Comparison of ENCODE assay signal across 8 cellular contexts in the genomic region with DNA sequence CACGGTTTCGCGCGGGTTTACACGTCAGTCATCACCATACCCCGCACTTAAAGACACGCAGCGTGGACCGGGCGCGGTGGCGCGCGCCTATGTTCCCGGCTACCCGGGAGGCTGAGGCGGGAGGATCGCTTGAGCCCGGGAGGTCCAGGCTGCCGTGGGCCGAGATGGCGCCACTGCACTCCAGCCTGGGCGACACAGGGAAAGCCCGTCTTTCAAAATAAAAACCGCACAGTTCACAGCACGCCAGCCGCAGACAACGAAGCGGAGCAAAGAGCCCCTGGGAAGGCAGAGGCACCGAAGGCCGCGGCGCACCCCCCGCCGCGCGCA. TPM values are rescaled to one million over a fixed set of nuclear protein-coding genes. Genes with fewer than 3 reads are reported as not detected.
DNase-seq lines count a peak whose midpoint lies in the region; ATAC-seq and TF ChIP-seq lines count a peak whose summit lies in the region.

No MANE protein-coding gene starts in this region.

- peak; percentile 4 for ATAC-seq in Right ventricle myocardium superior (ENCODE audit: poor library complexity)
- peak; percentile 9 for ATAC-seq in mucosa of descending colon
- no peak for ATAC-seq in HG02759 (IDR thresholded peaks at IDR 0.05; ENCODE audit: unreplicated experiment)

- peak overlapping the region; percentile 82 to 94 (median 92) for H3K4me3 Mint-ChIP-seq in IgD-negative memory B cell

- intact Hi-C loops in Right ventricle myocardium superior (cut with DNase I), result no loop called here
- intact Hi-C loops in cardiac septum (cut with DNase I), result loop anchor here (2.0 kb wide), 2 partner anchors 15 to 49 kb away; partner anchors contain the start of genes ATG4B and THAP4
- intact Hi-C loops in mucosa of descending colon (cut with DNase I, micrococcal nuclease), result no loop called here

- TF ChIP-seq CTCF in mucosa of descending colon (IDR thresholded peaks at IDR 0.05), result no peak

- H3K4me1 Mint-ChIP-seq in IgD-negative memory B cell, result peaks cover 7 to 18% (median 7%) of the 10 kb centered on the region in 3 donors

- peaks cover 3% of the 10 kb centered on the region for H3K36me3 Mint-ChIP-seq in IgD-negative memory B cell

- H3K9me3 ChIP-seq in mucosa of descending colon, result no peaks in the 10 kb centered on the region

- DNase-seq in Right ventricle myocardium superior (no peak), cardiac septum (ENCODE audit: low spot score) (no peak), caudate nucleus (lab: John Stamatoyannopoulos, UW) (peak in 1 of 61 donors; percentile 38), mucosa of descending colon (peak in 1 of 3 donors; percentile 15), NCI-H345 treated with DMSO at 0.1 percent for 48 hours (lab: John Stamatoyannopoulos, UW; ENCODE audit: unreplicated experiment) (no peak)
- DNase-seq in effector CD8-positive, alpha-beta T cell (lab: John Stamatoyannopoulos, UW), result no peak

- peak overlapping the region; percentile 58 for H3K27ac ChIP-seq in caudate nucleus (ENCODE audit: low read depth, low read length)

- H3K36me3 ChIP-seq in mucosa of descending colon (ENCODE audit: low read depth), result peaks cover 3% of the 10 kb centered on the region

- H3K9me3 Mint-ChIP-seq in IgD-negative memory B cell, result no peaks in the 10 kb centered on the region

- H3K4me3 ChIP-seq in mucosa of descending colon, result peak overlapping the region; percentile 83

- no peaks in the 10 kb centered on the region for H3K27me3 Mint-ChIP-seq in IgD-negative memory B cell

- peaks cover 28% of the 10 kb centered on the region for H3K4me1 ChIP-seq in mucosa of descending colon (ENCODE audit: low read depth)

- peak overlapping the region; percentile 54 to 94 (median 83) for H3K27ac Mint-ChIP-seq in IgD-negative memory B cell

RNA-seq across cellular contexts. Expression of gene DTYMK, which starts 0.3 kb away (rescaled TPM):
- 9.4 TPM for total RNA-seq in Right ventricle myocardium superior
- 10.5 TPM for total RNA-seq in cardiac septum
- polyA plus RNA-seq in IgD-negative memory B cell, result 40.5 TPM
- total RNA-seq in mucosa of descending colon, result 10 to 100 TPM; 17.9 to 31.0 (median 19.7) TPM

RNA-seq across cellular contexts. Expression of gene ING5, which starts 15.6 kb away (rescaled TPM):
- total RNA-seq in Right ventricle myocardium superior (18.0 TPM), cardiac septum (14.9 TPM), mucosa of descending colon (10 to 100 TPM; 24.6 to 52.3 (median 35.1) TPM)
- polyA plus RNA-seq in IgD-negative memory B cell, result 34.0 TPM

RNA-seq across cellular contexts. Expression of gene D2HGDH, which starts 48.1 kb away (rescaled TPM):
- total RNA-seq in Right ventricle myocardium superior (19.0 TPM), cardiac septum (15.7 TPM), mucosa of descending colon (10 to 100 TPM; 52.2 to 88.6 (median 63.0) TPM)
- 7.7 TPM for polyA plus RNA-seq in IgD-negative memory B cell

RNA-seq across cellular contexts. Expression of gene ATG4B, which starts 48.8 kb away (rescaled TPM):
- total RNA-seq in Right ventricle myocardium superior (41.3 TPM), cardiac septum (46.4 TPM), mucosa of descending colon (100 to 1,000 TPM in 1 of 3 donors, 10 to 100 TPM in 2; 87.9 to 154 (median 94.6) TPM)
- 59.3 TPM for polyA plus RNA-seq in IgD-negative memory B cell

RNA-seq across cellular contexts. Expression of gene THAP4, which starts 49.3 kb away (rescaled TPM):
- total RNA-seq in Right ventricle myocardium superior, result 82.9 TPM
- 73.2 TPM for total RNA-seq in cardiac septum
- polyA plus RNA-seq in IgD-negative memory B cell, result 39.6 TPM
- 10 to 100 TPM; 67.3 to 86.2 (median 68.8) TPM for total RNA-seq in mucosa of descending colon
